Comparison of ENCODE assay signal across 8 cellular contexts in the genomic region with DNA sequence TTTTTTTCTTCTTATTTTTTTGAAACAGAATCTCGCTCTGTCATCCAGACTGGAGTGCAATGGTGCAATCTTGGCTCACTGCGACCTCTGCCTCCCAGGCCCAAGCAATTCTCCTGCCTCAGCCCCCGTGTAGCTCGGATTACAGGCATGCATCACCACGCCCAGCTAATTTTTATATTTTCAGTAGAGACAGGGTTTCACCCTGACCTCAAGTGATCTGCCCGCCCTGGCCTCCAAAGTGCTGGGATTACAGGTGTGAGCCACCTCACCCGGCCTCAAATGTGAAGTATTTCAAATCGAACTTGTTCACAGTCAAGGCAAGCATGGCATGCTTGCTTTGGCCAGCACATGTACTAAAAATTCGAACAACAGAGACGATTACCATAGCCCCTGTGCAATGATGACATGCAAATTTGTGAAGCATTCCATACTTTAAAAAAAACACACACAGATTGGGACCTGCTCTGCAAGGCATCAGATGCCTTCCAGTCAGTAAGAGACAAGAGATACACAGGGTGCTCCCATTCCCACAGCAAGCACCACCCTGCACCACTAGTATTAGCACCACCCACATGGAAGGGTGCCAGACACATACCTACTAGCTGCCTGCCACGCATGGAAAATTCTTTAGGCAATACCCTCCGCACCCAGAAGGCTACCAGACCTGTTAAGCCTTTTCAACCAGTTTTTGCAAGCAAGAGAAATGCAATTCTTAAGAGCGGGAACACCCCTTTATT. TPM values are rescaled to one million over a fixed set of nuclear protein-coding genes. Genes with fewer than 3 reads are reported as not detected.
DNase-seq lines count a peak whose midpoint lies in the region; ATAC-seq, FAIRE-seq and TF ChIP-seq lines count a peak whose summit lies in the region.

No MANE protein-coding gene starts in this region.

- FAIRE-seq in urothelium cell line (lab: Jason Lieb, UNC): no peak

- intact Hi-C loops in lower lobe of right lung (cut with DNase I): no loop called here

- ATAC-seq in lower lobe of right lung: peak; percentile 69 to 77
- ATAC-seq in GM21825 (IDR thresholded peaks at IDR 0.05; ENCODE audit: unreplicated experiment): no peak

- no peaks in the 10 kb centered on the region for H3K27me3 ChIP-seq in lower lobe of right lung (ENCODE audit: low read depth)

- no peaks in the 10 kb centered on the region for H3K9me3 ChIP-seq in lower lobe of right lung

- peak overlapping the region; percentile 40 for H3K27ac ChIP-seq in lower lobe of right lung

- DNase-seq in DMS153 (lab: John Stamatoyannopoulos, UW) (peak; percentile 21), NCI-H1048 (lab: John Stamatoyannopoulos, UW) (peak; percentile 34), cardiac fibroblast (ENCODE audit: low read depth in 2 of 2) (peak; percentile 68 to 73), lower lobe of right lung (no peak), urothelium cell line (ENCODE audit: low spot score) (peak; percentile 21), NOMO-1 (lab: John Stamatoyannopoulos, UW; ENCODE audit: unreplicated experiment in 2 of 2) (no peak)
- DNase-seq in stimulated activated CD4-positive, alpha-beta T cell treated with anti-CD3 and anti-CD28 coated beads, Interleukin-12 subunit alpha, Interleukin-12 subunit beta, amount 100 ng/mL, for 4 hours: no peak

- peaks cover 89% of the 10 kb centered on the region for H3K4me1 ChIP-seq in lower lobe of right lung

- TF ChIP-seq CTCF in cardiac fibroblast (IDR thresholded peaks at IDR 0.05; ENCODE audit: low read depth, low read length) (no peak), lower lobe of right lung (IDR thresholded peaks at IDR 0.05) (no peak)

- H3K4me3 ChIP-seq in cardiac fibroblast (replicated peaks in 1 of 2; ENCODE audit: low read depth in 2 of 2, low read length in 2 of 2) (no peak overlapping the region), lower lobe of right lung (no peak overlapping the region)

- no peaks in the 10 kb centered on the region for H3K36me3 ChIP-seq in lower lobe of right lung

RNA-seq across cellular contexts. Expression of gene ANKRD11, which starts 47.2 kb away (rescaled TPM):
- 127 TPM for total RNA-seq in lower lobe of right lung

Comparison
In these comparisons a context has a peak if more than half of its experiments do, and no peak if none do; other contexts are left out.
1. DNase-seq: peak in DMS153 (single experiment), NCI-H1048 (single experiment), cardiac fibroblast (2 of 2) and urothelium cell line (single experiment); none in lower lobe of right lung (single experiment), NOMO-1 (0 of 2) and stimulated activated CD4-positive, alpha-beta T cell treated with anti-CD3 and anti-CD28 coated beads, Interleukin-12 subunit alpha, Interleukin-12 subunit beta, amount 100 ng/mL, for 4 hours (single experiment).